ENCODE assay signal across 8 cellular contexts in the genomic region with DNA sequence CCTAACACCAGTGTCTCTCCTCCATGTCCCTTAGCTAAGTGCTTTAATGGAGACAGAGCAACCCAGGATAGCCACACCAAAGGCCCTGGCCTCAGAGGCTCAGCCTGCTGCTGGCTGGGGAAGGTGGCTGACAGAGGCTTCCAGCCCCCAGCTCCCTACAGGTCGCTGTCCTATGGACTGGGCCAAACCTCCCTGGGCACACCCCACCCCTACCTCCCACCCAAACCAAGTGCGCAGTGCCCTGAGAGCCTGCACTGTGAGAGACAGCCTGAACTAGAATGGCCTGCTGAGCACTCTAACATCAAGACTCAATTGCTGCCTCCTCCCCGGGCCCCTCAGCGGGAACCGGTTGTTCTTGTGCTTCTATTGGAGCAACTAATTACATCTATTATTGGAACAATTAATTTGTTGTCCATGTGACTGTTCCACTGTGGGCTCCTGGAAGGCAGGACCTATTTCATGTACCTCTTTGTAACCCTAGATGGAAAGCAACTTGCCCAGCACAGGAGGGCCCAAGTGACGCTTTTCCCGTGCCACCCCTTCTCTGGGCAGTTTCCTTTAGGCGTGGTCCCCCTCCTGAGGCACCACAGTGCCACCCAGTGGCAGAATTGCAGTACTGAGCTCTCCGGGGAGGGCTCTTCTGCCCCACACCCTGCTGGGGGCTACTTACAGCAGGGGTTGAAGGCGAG.
DNase-seq lines count a peak whose midpoint lies in the region; ATAC-seq, FAIRE-seq and TF ChIP-seq lines count a peak whose summit lies in the region.

No MANE protein-coding gene starts in this region.

- no peak overlapping the region for H3K4me3 Mint-ChIP-seq in T-helper 2 cell treated with Interferon-gamma antibody and Interleukin-4, amounts not matched to agents 5 μg/mL and 100 μg/mL, for 36 hours
- no peak overlapping the region for H3K4me3 Mint-ChIP-seq in astrocyte (ENCODE audit: unreplicated experiment)

- DNase-seq in SIG-M5 treated with dmso at 0.1 percent for 504 hours (lab: John Stamatoyannopoulos, UW; ENCODE audit: unreplicated experiment) = peak; percentile 54
- no peak for DNase-seq in SIG-M5 (lab: John Stamatoyannopoulos, UW)
- peak; percentile 66 to 86 (median 82) for DNase-seq in NCI-H1417 (lab: John Stamatoyannopoulos, UW)
- peak; percentile 63 for DNase-seq in T-helper 2 cell treated with Interferon-gamma antibody and Interleukin-4, amounts not matched to agents 5 μg/mL and 100 μg/mL, for 36 hours (ENCODE audit: low spot score)
- DNase-seq in astrocyte (ENCODE audit: low read depth) = peak; percentile 30
- peak in 48 of 51 donors; percentile 16 to 80 (median 54) for DNase-seq in hypothalamus (lab: John Stamatoyannopoulos, UW)
- peak; percentile 80 for DNase-seq in small intestine

- no peaks in the 10 kb centered on the region for H3K9me3 Mint-ChIP-seq in T-helper 2 cell treated with Interferon-gamma antibody and Interleukin-4, amounts not matched to agents 5 μg/mL and 100 μg/mL, for 36 hours
- H3K9me3 Mint-ChIP-seq in astrocyte (ENCODE audit: unreplicated experiment) = peaks cover 6% of the 10 kb centered on the region

- H2AFZ ChIP-seq in astrocyte (ENCODE audit: low read depth, low read length) = peak overlapping the region; percentile 73

- H3K4me3 ChIP-seq in astrocyte (ENCODE audit: insufficient read depth, low read depth, low read length) (no peak overlapping the region), small intestine (ENCODE audit: low read depth in 1 of 2, low read length in 2 of 2) (no peak overlapping the region)

- H3K4me1 Mint-ChIP-seq in T-helper 2 cell treated with Interferon-gamma antibody and Interleukin-4, amounts not matched to agents 5 μg/mL and 100 μg/mL, for 36 hours (ENCODE audit: low read depth) = peaks cover 3% of the 10 kb centered on the region
- H3K4me1 Mint-ChIP-seq in astrocyte (ENCODE audit: low read depth, unreplicated experiment) = no peaks in the 10 kb centered on the region

- H3K9me3 ChIP-seq in astrocyte (ENCODE audit: insufficient read depth, low read depth, low read length) (no peaks in the 10 kb centered on the region), small intestine (ENCODE audit: control insufficient read depth, low read depth) (no peaks in the 10 kb centered on the region)

- H3K4me2 ChIP-seq in astrocyte (ENCODE audit: low read length) = peak overlapping the region; percentile 62

- no peaks in the 10 kb centered on the region for H3K36me3 Mint-ChIP-seq in T-helper 2 cell treated with Interferon-gamma antibody and Interleukin-4, amounts not matched to agents 5 μg/mL and 100 μg/mL, for 36 hours (ENCODE audit: low read depth)
- H3K36me3 Mint-ChIP-seq in astrocyte (ENCODE audit: low read depth, unreplicated experiment) = no peaks in the 10 kb centered on the region

- peaks cover 4% of the 10 kb centered on the region for H3K27me3 Mint-ChIP-seq in T-helper 2 cell treated with Interferon-gamma antibody and Interleukin-4, amounts not matched to agents 5 μg/mL and 100 μg/mL, for 36 hours (ENCODE audit: low read depth)
- H3K27me3 Mint-ChIP-seq in astrocyte (ENCODE audit: low read depth, unreplicated experiment) = peaks cover 7% of the 10 kb centered on the region

- H3K79me2 ChIP-seq in astrocyte (ENCODE audit: insufficient read depth, low read length) = no peaks in the 10 kb centered on the region

- no peak overlapping the region for H3K9ac ChIP-seq in astrocyte (ENCODE audit: low read length)

- FAIRE-seq in astrocyte (lab: Jason Lieb, UNC) (no peak), small intestine (lab: Jason Lieb, UNC) (no peak)

- no peaks in the 10 kb centered on the region for H3K36me3 ChIP-seq in astrocyte (ENCODE audit: insufficient read depth, low read length)
- H3K36me3 ChIP-seq in small intestine (ENCODE audit: control insufficient read depth in 2 of 2, insufficient read depth in 2 of 2, low read length in 2 of 2) = no peaks in the 10 kb centered on the region

- TF ChIP-seq CTCF in astrocyte (IDR thresholded peaks at IDR 0.05; ENCODE audit: insufficient read depth, low read depth, low read length) = peak; percentile 80

- no peak overlapping the region for H3K27ac Mint-ChIP-seq in T-helper 2 cell treated with Interferon-gamma antibody and Interleukin-4, amounts not matched to agents 5 μg/mL and 100 μg/mL, for 36 hours
- H3K27ac Mint-ChIP-seq in astrocyte (ENCODE audit: unreplicated experiment) = no peak overlapping the region

- H3K27ac ChIP-seq in astrocyte (ENCODE audit: low read depth, low read length) (no peak overlapping the region), small intestine (ENCODE audit: low read depth in 1 of 2, low read length in 1 of 2) (no peak overlapping the region)

- WGBS in small intestine, 3 donors = 29 to 30% (median 29%) methylated on average over 10 of the region's 10 CpGs

- H3K4me1 ChIP-seq in astrocyte (ENCODE audit: insufficient read depth, low read length) (peaks cover 3% of the 10 kb centered on the region), small intestine (ENCODE audit: control insufficient read depth in 2 of 2, insufficient read depth in 1 of 2, low read depth in 1 of 2, low read length in 1 of 2) (no peaks in the 10 kb centered on the region)

- H3K27me3 ChIP-seq in astrocyte (ENCODE audit: insufficient read depth, low read length) (no peaks in the 10 kb centered on the region), small intestine (ENCODE audit: control insufficient read depth in 2 of 2, insufficient read depth in 2 of 2, low read length in 2 of 2) (no peaks in the 10 kb centered on the region)

- no peaks in the 10 kb centered on the region for H4K20me1 ChIP-seq in astrocyte (ENCODE audit: insufficient read depth, low read length)

- peak; percentile 89 for ATAC-seq in HG02678 (IDR thresholded peaks at IDR 0.05; ENCODE audit: unreplicated experiment)
